ENCODE assay signal across 9 cellular contexts in the genomic region with DNA sequence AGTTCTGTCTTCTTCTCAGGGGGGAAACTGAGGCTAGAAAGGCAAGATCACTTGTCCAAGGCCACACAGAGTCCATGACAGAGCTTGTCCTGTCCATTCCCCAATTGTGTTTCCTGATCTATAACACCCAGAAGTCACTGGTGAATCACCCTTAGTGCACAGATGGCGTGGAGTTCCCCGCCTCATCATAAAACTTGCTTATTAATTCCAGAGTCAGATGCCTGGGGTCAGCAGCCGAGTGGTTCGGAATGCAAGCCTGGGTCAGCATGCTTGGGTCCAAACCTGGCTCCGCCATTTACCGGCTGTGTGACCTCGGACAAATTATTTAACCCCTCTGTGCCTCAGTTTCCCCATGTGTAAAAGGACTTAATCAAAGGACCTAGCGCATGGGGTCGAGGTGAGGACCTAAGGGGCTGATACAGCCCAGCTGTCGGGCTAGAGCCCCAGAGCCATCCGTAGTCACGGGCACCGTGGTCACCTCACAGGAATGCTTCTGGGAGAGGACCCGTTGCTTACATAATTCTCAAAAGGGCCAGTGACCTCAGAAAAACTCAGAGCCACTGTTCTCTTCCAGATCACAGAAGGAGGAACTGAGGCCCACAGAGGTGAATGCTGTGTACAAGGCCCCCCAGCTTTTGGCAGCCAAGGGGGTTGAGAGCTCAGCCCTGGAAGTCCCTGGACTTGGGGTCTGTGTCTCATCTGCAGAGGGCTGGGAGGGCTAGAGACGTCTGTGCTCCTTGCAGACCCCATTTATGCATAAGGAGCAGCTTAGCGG. TPM values are rescaled to one million over a fixed set of nuclear protein-coding genes. Genes with fewer than 3 reads are reported as not detected.
A peak's percentile ranks its signal among the peaks of the same experiment; 100 is the strongest.
DNase-seq lines count a peak whose midpoint lies in the region; ATAC-seq and TF ChIP-seq lines count a peak whose summit lies in the region.
"Had no signal": no experiment of that assay in that cellular context is flagged by ENCODE, and none has a peak within 500 bp of the region (broad histone marks: within the 10 kb centered on the region; RNA-seq: fewer than 3 reads in every experiment).

No MANE protein-coding gene starts in this region.

- H4K20me1 ChIP-seq in GM23248 (ENCODE audit: insufficient read depth) = no peaks in the 10 kb centered on the region

- CTCF ChIA-PET in CD4-positive, alpha-beta T cell (lab: Charles Lee) = interaction anchor here (1.2 to 2.8 kb wide), 5 partner anchors 21 to 613 kb away, joined by 3 to 11 read pairs (median 6); no protein-coding TSS in a partner anchor

- POLR2A ChIA-PET in CD4-positive, alpha-beta T cell (lab: Charles Lee) = interaction anchor here (1.7 to 3.4 kb wide), 7 partner anchors 8 to 232 kb away, joined by 7 to 139 read pairs (median 9); no protein-coding TSS in a partner anchor

- H3K4me3 ChIP-seq in GM23248 = no peak overlapping the region
- H3K4me3 ChIP-seq: tibial artery had no signal

- peak overlapping the region; percentile 76 for H3K4me3 Mint-ChIP-seq in CD4-positive, alpha-beta T cell
- peak overlapping the region; percentile 83 for H3K4me3 Mint-ChIP-seq in activated T-helper 17 cell treated with anti-CD3 and anti-CD28 coated beads, Interleukin-2, amount 50 U/mL, for 72 hours
- H3K4me3 Mint-ChIP-seq: neural crest cell had no signal

- DNase-seq in CD4-positive, alpha-beta T cell = no peak
- peak; percentile 18 for DNase-seq in GM23248
- DNase-seq in myocyte (ENCODE audit: low read depth) = peak; percentile 58
- DNase-seq in GM20000 (ENCODE audit: low spot score) = no peak
- DNase-seq in NOMO-1 (lab: John Stamatoyannopoulos, UW; ENCODE audit: unreplicated experiment in 2 of 2) = no peak
- DNase-seq in NCI-H1436 treated with DMSO at 0.1 percent for 48 hours (lab: John Stamatoyannopoulos, UW) = no peak

- no peak for TF ChIP-seq CTCF in CD4-positive, alpha-beta T cell (IDR thresholded peaks at IDR 0.05)
- no peak for TF ChIP-seq CTCF in GM20000 (IDR thresholded peaks at IDR 0.05; ENCODE audit: extremely low read depth, missing control alignments)

- in situ Hi-C loops in GM23248 (cut with MboI) = no loop called here

- no peaks in the 10 kb centered on the region for H3K36me3 ChIP-seq in GM23248 (ENCODE audit: low read depth)
- H3K36me3 ChIP-seq: tibial artery had no signal

- no peaks in the 10 kb centered on the region for H3K79me2 ChIP-seq in GM23248 (ENCODE audit: insufficient read depth)

- no peak overlapping the region for H3K4me2 ChIP-seq in GM23248 (ENCODE audit: unreplicated experiment)

- peaks cover 89% of the 10 kb centered on the region for H3K4me1 Mint-ChIP-seq in CD4-positive, alpha-beta T cell (ENCODE audit: low read depth)
- peaks cover 41% of the 10 kb centered on the region for H3K4me1 Mint-ChIP-seq in activated T-helper 17 cell treated with anti-CD3 and anti-CD28 coated beads, Interleukin-2, amount 50 U/mL, for 72 hours
- H3K4me1 Mint-ChIP-seq: neural crest cell had no signal

- intact Hi-C loops in CD4-positive, alpha-beta T cell (cut with DNase I, micrococcal nuclease) = loop anchor here in 1 of 2 experiments (2.0 to 10.0 kb wide), 4 partner anchors 33 to 1033 kb away; a partner anchor contains a TSS

- no peaks in the 10 kb centered on the region for H3K9me3 ChIP-seq in CD4-positive, alpha-beta T cell (ENCODE audit: control insufficient read depth, low read length)
- H3K9me3 ChIP-seq in GM23248 (ENCODE audit: low read depth) = no peaks in the 10 kb centered on the region

- no peaks in the 10 kb centered on the region for H3K9me2 ChIP-seq in GM23248 (ENCODE audit: insufficient read depth)

- H3K4me1 ChIP-seq in GM23248 (ENCODE audit: insufficient read depth) = peaks cover 7% of the 10 kb centered on the region; the same call in 1 of the 2 replicates
- H3K4me1 ChIP-seq: tibial artery had no signal

- no peaks in the 10 kb centered on the region for H3K27me3 Mint-ChIP-seq in CD4-positive, alpha-beta T cell
- H3K27me3 Mint-ChIP-seq in activated T-helper 17 cell treated with anti-CD3 and anti-CD28 coated beads, Interleukin-2, amount 50 U/mL, for 72 hours = no peaks in the 10 kb centered on the region

- ATAC-seq in CD4-positive, alpha-beta T cell (ENCODE audit: poor library complexity) = no peak
- ATAC-seq in activated T-helper 17 cell treated with anti-CD3 and anti-CD28 coated beads, Interleukin-2, amount 50 U/mL, for 72 hours (replicated peaks) = no peak

- no peak overlapping the region for H3K9ac ChIP-seq in GM23248

- peak overlapping the region; percentile 78 for H3K27ac ChIP-seq in CD4-positive, alpha-beta T cell (ENCODE audit: low read depth, low read length)
- H3K27ac ChIP-seq in GM23248 = no peak overlapping the region
- H3K27ac ChIP-seq: tibial artery had no signal

- H3K36me3 Mint-ChIP-seq in CD4-positive, alpha-beta T cell (ENCODE audit: low read depth) = peaks cover 50% of the 10 kb centered on the region
- H3K36me3 Mint-ChIP-seq in activated T-helper 17 cell treated with anti-CD3 and anti-CD28 coated beads, Interleukin-2, amount 50 U/mL, for 72 hours (ENCODE audit: low read depth) = no peaks in the 10 kb centered on the region

- no peaks in the 10 kb centered on the region for H3F3A ChIP-seq in GM23248 (ENCODE audit: insufficient read depth)

- WGBS in GM23248 (ENCODE audit: low coverage in 1 of 2, low lambda C conversion rate in 2 of 2, missing lambda C conversion rate in 2 of 2), 2 experiments = 85 to 91% methylated on average over 16 of the region's 16 CpGs

- peak overlapping the region; percentile 94 for H3K27ac Mint-ChIP-seq in CD4-positive, alpha-beta T cell
- H3K27ac Mint-ChIP-seq in activated T-helper 17 cell treated with anti-CD3 and anti-CD28 coated beads, Interleukin-2, amount 50 U/mL, for 72 hours = peak overlapping the region; percentile 76

- H3K27me3 ChIP-seq in CD4-positive, alpha-beta T cell (ENCODE audit: control insufficient read depth, insufficient read depth, low read length) = no peaks in the 10 kb centered on the region
- no peaks in the 10 kb centered on the region for H3K27me3 ChIP-seq in GM23248 (replicated peaks; ENCODE audit: insufficient read depth)

- H2AFZ ChIP-seq in GM23248 = no peak overlapping the region

- H3K9me3 Mint-ChIP-seq in CD4-positive, alpha-beta T cell = peaks cover 3% of the 10 kb centered on the region
- H3K9me3 Mint-ChIP-seq in activated T-helper 17 cell treated with anti-CD3 and anti-CD28 coated beads, Interleukin-2, amount 50 U/mL, for 72 hours = no peaks in the 10 kb centered on the region

RNA-seq across cellular contexts. Expression of a gene that starts 1.4 kb away (rescaled TPM):
- 10 to 100 TPM; 39.0 to 40.1 TPM for total RNA-seq in CD4-positive, alpha-beta T cell
- not detected in 2 replicates for total RNA-seq in GM23248 (2014; rRNA removed; shearing (Covaris generic))
- polyA plus RNA-seq in GM23248 (2016; fragmentation: Nextera tagmentation; extraction: Ambion mirVana) = not detected in 2 replicates
- 1 to 10 TPM; 1.0 to 1.7 TPM for total RNA-seq in activated T-helper 17 cell treated with anti-CD3 and anti-CD28 coated beads, Interleukin-2, amount 50 U/mL, for 72 hours
- 0.29 and 0.47 TPM in 2 replicates for total RNA-seq in myocyte
- polyA plus RNA-seq in myocyte (2012) = 0.15 TPM
- total RNA-seq: neural crest cell had no signal

Comparison
In these comparisons a context has a peak if more than half of its experiments do, and no peak if none do; other contexts are left out.
1. DNase-seq: peak in GM23248 (single experiment) and myocyte (single experiment); none in CD4-positive, alpha-beta T cell (0 of 10), GM20000 (single experiment), NOMO-1 (0 of 2) and NCI-H1436 treated with DMSO at 0.1 percent for 48 hours (single experiment).
2. RNA of a gene that starts 1.4 kb away (total RNA-seq): 39.0 to 40.1 TPM in CD4-positive, alpha-beta T cell; 1.0 to 1.7 TPM in activated T-helper 17 cell treated with anti-CD3 and anti-CD28 coated beads, Interleukin-2, amount 50 U/mL, for 72 hours, 0.29 to 0.47 TPM in myocyte and not detected in GM23248; every median in the first group is over 10 times any median in the second.